In the genomic region with DNA sequence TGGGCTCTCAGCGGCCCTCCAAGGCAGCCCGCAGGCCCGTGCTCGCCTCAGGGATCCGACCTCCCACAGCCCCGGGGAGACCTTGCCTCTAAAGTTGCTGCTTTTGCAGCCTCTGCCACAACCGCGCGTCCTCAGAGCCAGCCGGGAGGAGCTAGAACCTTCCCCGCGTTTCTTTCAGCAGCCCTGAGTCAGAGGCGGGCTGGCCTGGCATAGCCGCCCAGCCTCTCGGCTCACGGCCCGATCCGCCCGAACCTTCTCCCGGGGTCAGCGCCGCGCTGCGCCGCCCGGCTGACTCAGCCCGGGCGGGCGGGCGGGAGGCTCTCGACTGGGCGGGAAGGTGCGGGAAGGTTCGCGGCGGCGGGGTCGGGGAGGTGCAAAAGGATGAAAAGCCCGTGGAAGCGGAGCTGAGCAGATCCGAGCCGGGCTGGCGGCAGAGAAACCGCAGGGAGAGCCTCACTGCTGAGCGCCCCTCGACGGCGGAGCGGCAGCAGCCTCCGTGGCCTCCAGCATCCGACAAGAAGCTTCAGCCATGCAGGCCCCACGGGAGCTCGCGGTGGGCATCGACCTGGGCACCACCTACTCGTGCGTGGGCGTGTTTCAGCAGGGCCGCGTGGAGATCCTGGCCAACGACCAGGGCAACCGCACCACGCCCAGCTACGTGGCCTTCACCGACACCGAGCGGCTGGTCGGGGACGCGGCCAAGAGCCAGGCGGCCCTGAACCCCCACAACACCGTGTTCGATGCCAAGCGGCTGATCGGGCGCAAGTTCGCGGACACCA, we compare ENCODE assay signal across 8 cellular contexts. TPM values are rescaled to one million over a fixed set of nuclear protein-coding genes. Genes with fewer than 3 reads are reported as not detected.
DNase-seq lines count a peak whose midpoint lies in the region; ATAC-seq and TF ChIP-seq lines count a peak whose summit lies in the region.
"Not testable (repeated sequence)": the region's sequence is repeated elsewhere in the genome, so short reads cannot be mapped to it uniquely, and the experiment has no call there.

No MANE protein-coding gene starts in this region.

- not testable (repeated sequence) for H2BK120ac ChIP-seq in IMR-90 (ENCODE audit: low read depth, low read length)

- H3K4me1 ChIP-seq in CD8-positive, alpha-beta T cell (ENCODE audit: insufficient read depth, low read length); IMR-90 (ENCODE audit: control insufficient read depth, insufficient read depth, low read length); foreskin keratinocyte; vagina: not testable (repeated sequence)

- ATAC-seq in CD8-positive, alpha-beta T cell = peak; percentile 54
- ATAC-seq in IMR-90 (ENCODE audit: low read depth) (peak; percentile 56), foreskin keratinocyte (peak; percentile 89), left colon (peak; percentile 63)
- ATAC-seq in activated T-cell treated with anti-CD3 and anti-CD28 coated beads, Interleukin-2, amount 50 U/mL, for 72 hours (replicated peaks in 1 of 2) = peak; percentile 51 to 58
- ATAC-seq in central memory CD8-positive, alpha-beta T cell (replicated peaks; ENCODE audit: extremely low read depth, poor library complexity, severe bottlenecking) = peak; percentile 45

- not testable (repeated sequence) for DNase-seq in CD8-positive, alpha-beta T cell; IMR-90; central memory CD8-positive, alpha-beta T cell (ENCODE audit: low spot score in 2 of 2); left colon; vagina (ENCODE audit: extremely low spot score in 2 of 2)
- peak in 1 of 2 donors; percentile 25 for DNase-seq in activated T-cell treated with anti-CD3 and anti-CD28 coated beads, Interleukin-2, amount 50 U/mL, for 72 hours
- peak in 1 of 2 donors; percentile 35 for DNase-seq in foreskin keratinocyte
- peak; percentile 21 for DNase-seq in retina

- H3K4me1 Mint-ChIP-seq in CD8-positive, alpha-beta T cell (ENCODE audit: low read depth); central memory CD8-positive, alpha-beta T cell: not testable (repeated sequence)
- H3K4me1 Mint-ChIP-seq in activated T-cell treated with anti-CD3 and anti-CD28 coated beads, Interleukin-2, amount 50 U/mL, for 72 hours (ENCODE audit: low read depth) = peaks cover 14% of the 10 kb centered on the region

- H2BK20ac ChIP-seq in IMR-90 (ENCODE audit: low read depth, low read length) = not testable (repeated sequence)

- H3K27ac ChIP-seq in CD8-positive, alpha-beta T cell (ENCODE audit: low read depth, low read length); IMR-90 (ENCODE audit: insufficient read depth, low read length); foreskin keratinocyte: not testable (repeated sequence)
- H3K27ac ChIP-seq in vagina = peak overlapping the region; percentile 56

- not testable (repeated sequence) for H2AFZ ChIP-seq in IMR-90 (replicated peaks; ENCODE audit: low read length, poor library complexity)

- H2BK5ac ChIP-seq in IMR-90 (ENCODE audit: low read depth, low read length, poor library complexity, severe bottlenecking) = not testable (repeated sequence)

- POLR2A ChIA-PET in CD8-positive, alpha-beta T cell (lab: Charles Lee); IMR-90 (lab: Charles Lee; ENCODE audit: unreplicated experiment): not testable (repeated sequence)

- not testable (repeated sequence) for H3K9me1 ChIP-seq in IMR-90 (ENCODE audit: insufficient read depth, low read length)

- not testable (repeated sequence) for H3K36me3 Mint-ChIP-seq in CD8-positive, alpha-beta T cell; activated T-cell treated with anti-CD3 and anti-CD28 coated beads, Interleukin-2, amount 50 U/mL, for 72 hours (ENCODE audit: insufficient read depth in 2 of 2); central memory CD8-positive, alpha-beta T cell (ENCODE audit: insufficient read depth)

- TF ChIP-seq CTCF in CD8-positive, alpha-beta T cell (IDR thresholded peaks at IDR 0.05); IMR-90 (conservative IDR thresholded peaks at IDR 0.05; ENCODE audit: low read depth, low read length); foreskin keratinocyte (conservative IDR thresholded peaks at IDR 0.05); vagina (IDR thresholded peaks at IDR 0.05): not testable (repeated sequence)

- no CpG with 5 or more reads among the region's 78 CpGs for WGBS in IMR-90 (ENCODE audit: extremely low coverage in 2 of 2, insufficient read length in 1 of 2), 2 experiments

- peaks cover 16% of the 10 kb centered on the region for H3K27me3 Mint-ChIP-seq in CD8-positive, alpha-beta T cell (ENCODE audit: low read depth)
- peaks cover 43% of the 10 kb centered on the region for H3K27me3 Mint-ChIP-seq in activated T-cell treated with anti-CD3 and anti-CD28 coated beads, Interleukin-2, amount 50 U/mL, for 72 hours (ENCODE audit: low read depth)
- not testable (repeated sequence) for H3K27me3 Mint-ChIP-seq in central memory CD8-positive, alpha-beta T cell

- H3K23ac ChIP-seq in IMR-90 (ENCODE audit: low read depth, low read length) = not testable (repeated sequence)

- intact Hi-C loops in CD8-positive, alpha-beta T cell (cut with DNase I, micrococcal nuclease); IMR-90 (cut with micrococcal nuclease); left colon (cut with DNase I, micrococcal nuclease); vagina (cut with DNase I): not testable (repeated sequence)

- H3K14ac ChIP-seq in IMR-90 (replicated peaks; ENCODE audit: low read depth, low read length) = not testable (repeated sequence)

- not testable (repeated sequence) for H3K27ac Mint-ChIP-seq in CD8-positive, alpha-beta T cell; activated T-cell treated with anti-CD3 and anti-CD28 coated beads, Interleukin-2, amount 50 U/mL, for 72 hours; central memory CD8-positive, alpha-beta T cell (ENCODE audit: low read depth)

- H3K36me3 ChIP-seq in CD8-positive, alpha-beta T cell (ENCODE audit: insufficient read depth, low read length); IMR-90 (ENCODE audit: control insufficient read depth, insufficient read depth, low read length); vagina: not testable (repeated sequence)

- not testable (repeated sequence) for BruUV-seq in IMR-90 (replicated peaks; lab: Mats Ljungman, UMichigan)

- CTCF ChIA-PET in CD8-positive, alpha-beta T cell (lab: Charles Lee); IMR-90 (lab: Yijun Ruan, JAX): not testable (repeated sequence)

- not testable (repeated sequence) for H3K18ac ChIP-seq in IMR-90 (ENCODE audit: low read depth, low read length)

- TF ChIP-seq POLR2A in IMR-90 (IDR thresholded peaks at IDR 0.05; ENCODE audit: low read depth, low read length); vagina (IDR thresholded peaks at IDR 0.05): not testable (repeated sequence)

- not testable (repeated sequence) for TF ChIP-seq RAD21 in IMR-90 (IDR thresholded peaks at IDR 0.05; ENCODE audit: low read length)

- dilution Hi-C loops in IMR-90 (cut with HindIII; ENCODE audit: low sequenced_read_pairs, unreplicated experiment) = not testable (repeated sequence)

- H2BK15ac ChIP-seq in IMR-90 (ENCODE audit: low read depth, low read length) = not testable (repeated sequence)

- not testable (repeated sequence) for H4K91ac ChIP-seq in IMR-90 (ENCODE audit: insufficient read depth, low read depth, low read length)

- H4K5ac ChIP-seq in IMR-90 (ENCODE audit: low read depth, low read length) = not testable (repeated sequence)

- H2AK9ac ChIP-seq in IMR-90 (replicated peaks; ENCODE audit: low read depth, low read length, poor library complexity) = not testable (repeated sequence)

- not testable (repeated sequence) for H2AK5ac ChIP-seq in IMR-90 (ENCODE audit: low read depth, low read length)

- H3K4me3 ChIP-seq in CD8-positive, alpha-beta T cell (ENCODE audit: low read depth, low read length); IMR-90 (ENCODE audit: insufficient read depth, low read depth, low read length): not testable (repeated sequence)
- peak overlapping the region in 1 of 2 donors; percentile 18 for H3K4me3 ChIP-seq in vagina

- not testable (repeated sequence) for H3K9me3 Mint-ChIP-seq in CD8-positive, alpha-beta T cell; activated T-cell treated with anti-CD3 and anti-CD28 coated beads, Interleukin-2, amount 50 U/mL, for 72 hours; central memory CD8-positive, alpha-beta T cell

- not testable (repeated sequence) for H3K4me2 ChIP-seq in IMR-90 (ENCODE audit: low read depth, low read length)

- H3K79me1 ChIP-seq in IMR-90 (ENCODE audit: low read depth in 1 of 2, low read length in 2 of 2) = not testable (repeated sequence)

- not testable (repeated sequence) for H3K4ac ChIP-seq in IMR-90 (ENCODE audit: low read depth, low read length)

- H3K56ac ChIP-seq in IMR-90 (ENCODE audit: extremely low read depth, insufficient read depth, low read length) = not testable (repeated sequence)

- not testable (repeated sequence) for H3K4me3 Mint-ChIP-seq in CD8-positive, alpha-beta T cell; central memory CD8-positive, alpha-beta T cell
- peak overlapping the region in 1 of 2 donors; percentile 36 for H3K4me3 Mint-ChIP-seq in activated T-cell treated with anti-CD3 and anti-CD28 coated beads, Interleukin-2, amount 50 U/mL, for 72 hours

- H3K9me3 ChIP-seq in CD8-positive, alpha-beta T cell (ENCODE audit: low read length); IMR-90 (ENCODE audit: control insufficient read depth, insufficient read depth, low read length); vagina: not testable (repeated sequence)

- H4K8ac ChIP-seq in IMR-90 (ENCODE audit: low read depth in 2 of 2, low read length in 2 of 2) = not testable (repeated sequence)

- not testable (repeated sequence) for H3K27me3 ChIP-seq in CD8-positive, alpha-beta T cell (ENCODE audit: insufficient read depth, low read length); IMR-90 (ENCODE audit: control insufficient read depth, insufficient read depth, low read length); foreskin keratinocyte; vagina

- in situ Hi-C loops in IMR-90 (cut with MboI; ENCODE audit: low sequenced_read_pairs) = not testable (repeated sequence)

- not testable (repeated sequence) for H3K9ac ChIP-seq in IMR-90 (ENCODE audit: low read depth, low read length)

- H4K20me1 ChIP-seq in IMR-90 (ENCODE audit: insufficient read depth, low read length) = not testable (repeated sequence)

RNA-seq across cellular contexts. Expression of gene FCGR3B, which starts 25.0 kb away (rescaled TPM):
- total RNA-seq in CD8-positive, alpha-beta T cell = not detected
- total RNA-seq in IMR-90 (2012; rRNA removed) (not detected in 2 replicates), foreskin keratinocyte (not detected in 2 replicates), left colon (under 1 TPM; 0.50 to 0.58 TPM), vagina (2.5 TPM)
- polyA plus RNA-seq in IMR-90 (2012; rRNA removed) (not detected in 2 replicates), foreskin keratinocyte (not detected in 2 replicates)
- polyA plus RNA-seq in IMR-90 (2012; cell fraction: cytosol; rRNA removed) = not detected in 2 replicates
- polyA plus RNA-seq in IMR-90 (2012; cell fraction: nucleus; rRNA removed; ENCODE audit: low replicate concordance) = not detected in 2 replicates
- total RNA-seq in activated T-cell treated with anti-CD3 and anti-CD28 coated beads, Interleukin-2, amount 50 U/mL, for 72 hours = under 1 TPM in 1 of 2 donors, not detected in 1; 0.30 TPM

RNA-seq across cellular contexts. Expression of gene FCGR3A, which starts 56.3 kb away (rescaled TPM):
- under 1 TPM; 0.98 to 1.00 TPM for total RNA-seq in CD8-positive, alpha-beta T cell
- total RNA-seq in IMR-90 (2012; rRNA removed) (not detected in 2 replicates), foreskin keratinocyte (not detected in 2 replicates), left colon (10 to 100 TPM in 1 of 2 donors, 1 to 10 TPM in 1; 3.7 to 11.7 TPM), vagina (14.2 TPM)
- polyA plus RNA-seq in IMR-90 (2012; rRNA removed) (not detected in 2 replicates), foreskin keratinocyte (not detected in 2 replicates)
- not detected in 2 replicates for polyA plus RNA-seq in IMR-90 (2012; cell fraction: cytosol; rRNA removed)
- not detected in 2 replicates for polyA plus RNA-seq in IMR-90 (2012; cell fraction: nucleus; rRNA removed; ENCODE audit: low replicate concordance)
- 1 to 10 TPM in 1 of 2 donors, under 1 TPM in 1; 0.38 to 1.5 TPM for total RNA-seq in activated T-cell treated with anti-CD3 and anti-CD28 coated beads, Interleukin-2, amount 50 U/mL, for 72 hours

RNA-seq across cellular contexts. Expression of gene FCGR2B, which starts 57.0 kb away (rescaled TPM):
- not detected for total RNA-seq in CD8-positive, alpha-beta T cell
- total RNA-seq in IMR-90 (2012; rRNA removed) (not detected in 2 replicates), foreskin keratinocyte (not detected in 2 replicates), left colon (10 to 100 TPM in 1 of 2 donors, 1 to 10 TPM in 1; 5.1 to 10.0 TPM), vagina (10.3 TPM)
- polyA plus RNA-seq in IMR-90 (2012; rRNA removed) (not detected in 2 replicates), foreskin keratinocyte (not detected in 2 replicates)
- not detected in 2 replicates for polyA plus RNA-seq in IMR-90 (2012; cell fraction: cytosol; rRNA removed)
- not detected in 2 replicates for polyA plus RNA-seq in IMR-90 (2012; cell fraction: nucleus; rRNA removed; ENCODE audit: low replicate concordance)
- total RNA-seq in activated T-cell treated with anti-CD3 and anti-CD28 coated beads, Interleukin-2, amount 50 U/mL, for 72 hours = not detected
